ENCODE assay signal across 10 cellular contexts in genomic region chr21:36860736-36861594, GRCh38.
DNase-seq lines count a peak whose midpoint lies in the region; ATAC-seq, FAIRE-seq and TF ChIP-seq lines count a peak whose summit lies in the region.
"Had no signal": no experiment of that assay in that cellular context is flagged by ENCODE, and none has a peak within 500 bp of the region (broad histone marks: within the 10 kb centered on the region; RNA-seq: fewer than 3 reads in every experiment).

No MANE protein-coding gene starts in this region.

- H3K27me3 Mint-ChIP-seq in activated naive CD8-positive, alpha-beta T cell treated with anti-CD3 and anti-CD28 coated beads, Interleukin-2, amount 50 U/mL, for 24 hours: no peaks in the 10 kb centered on the region

- ATAC-seq in lung (ENCODE audit: insufficient read depth, low FRiP score) (no peak), GM19324 (IDR thresholded peaks at IDR 0.05; ENCODE audit: low FRiP score, unreplicated experiment) (no peak), HG03432 (IDR thresholded peaks at IDR 0.05; ENCODE audit: unreplicated experiment) (no peak)
- no peak for ATAC-seq in activated naive CD8-positive, alpha-beta T cell treated with anti-CD3 and anti-CD28 coated beads, Interleukin-2, amount 50 U/mL, for 24 hours

- H3K4me1 ChIP-seq in lung (ENCODE audit: control insufficient read depth in 2 of 2, insufficient read depth in 2 of 2, low read length in 2 of 2): peaks cover 0 to 6% of the 10 kb centered on the region in 2 donors

- H3K9me3 ChIP-seq in lung (ENCODE audit: control insufficient read depth in 2 of 2, insufficient read depth in 1 of 2, low read length in 1 of 2): no peaks in the 10 kb centered on the region

- 78 to 88% methylated on average over 8 of the region's 8 CpGs for WGBS in lung, 2 donors

- H3K27ac ChIP-seq in lung (ENCODE audit: low read depth in 1 of 2, low read length in 1 of 2): no peak overlapping the region
- H3K27ac ChIP-seq: KMS-11 had no signal

- DNase-seq in AG09309 (ENCODE audit: low read depth): peak; percentile 28
- peak; percentile 68 for DNase-seq in LoVo (ENCODE audit: low spot score)
- DNase-seq in bronchial epithelial cell (ENCODE audit: low read depth): peak; percentile 90
- DNase-seq in lung (ENCODE audit: low spot score): peak; percentile 19
- DNase-seq in activated naive CD8-positive, alpha-beta T cell treated with anti-CD3 and anti-CD28 coated beads, Interleukin-2, amount 50 U/mL, for 24 hours: no peak
- DNase-seq in SIG-M5 (lab: John Stamatoyannopoulos, UW): no peak

- H3K4me3 ChIP-seq in AG09309 (ENCODE audit: control insufficient read depth, low read depth, low read length): no peak overlapping the region
- no peak overlapping the region for H3K4me3 ChIP-seq in bronchial epithelial cell (ENCODE audit: low read depth, low read length)
- H3K4me3 ChIP-seq in lung: no peak overlapping the region

- no peak for FAIRE-seq in bronchial epithelial cell (lab: Jason Lieb, UNC)

- TF ChIP-seq CTCF in AG09309 (IDR thresholded peaks at IDR 0.05; ENCODE audit: control insufficient read depth, insufficient read depth, low read depth, low read length, missing control alignments) (no peak), bronchial epithelial cell (IDR thresholded peaks at IDR 0.05; ENCODE audit: insufficient read depth, low read length, severe bottlenecking) (no peak), lung (IDR thresholded peaks at IDR 0.05; ENCODE audit: control extremely low read depth, extremely low read depth) (no peak)

- no peaks in the 10 kb centered on the region for H3K9me3 Mint-ChIP-seq in activated naive CD8-positive, alpha-beta T cell treated with anti-CD3 and anti-CD28 coated beads, Interleukin-2, amount 50 U/mL, for 24 hours
- H3K9me3 Mint-ChIP-seq: brain had no signal

- no peak overlapping the region for H3K27ac Mint-ChIP-seq in activated naive CD8-positive, alpha-beta T cell treated with anti-CD3 and anti-CD28 coated beads, Interleukin-2, amount 50 U/mL, for 24 hours

- H3K27me3 ChIP-seq in bronchial epithelial cell (ENCODE audit: control insufficient read depth, insufficient read depth, low read length) (no peaks in the 10 kb centered on the region), lung (ENCODE audit: control insufficient read depth, insufficient read depth) (no peaks in the 10 kb centered on the region)

- H3K36me3 ChIP-seq in bronchial epithelial cell (ENCODE audit: control insufficient read depth, insufficient read depth, low read length) (no peaks in the 10 kb centered on the region), lung (ENCODE audit: control insufficient read depth in 2 of 2, insufficient read depth in 2 of 2, low read length in 2 of 2) (no peaks in the 10 kb centered on the region)

- H3K4me1 Mint-ChIP-seq in activated naive CD8-positive, alpha-beta T cell treated with anti-CD3 and anti-CD28 coated beads, Interleukin-2, amount 50 U/mL, for 24 hours: peaks cover 4% of the 10 kb centered on the region

- no peak overlapping the region for H3K4me3 Mint-ChIP-seq in activated naive CD8-positive, alpha-beta T cell treated with anti-CD3 and anti-CD28 coated beads, Interleukin-2, amount 50 U/mL, for 24 hours
- H3K4me3 Mint-ChIP-seq: brain had no signal

- no peaks in the 10 kb centered on the region for H3K36me3 Mint-ChIP-seq in activated naive CD8-positive, alpha-beta T cell treated with anti-CD3 and anti-CD28 coated beads, Interleukin-2, amount 50 U/mL, for 24 hours (ENCODE audit: low read depth)
- H3K36me3 Mint-ChIP-seq: brain had no signal

Comparison
In these comparisons a context has a peak if more than half of its experiments do, and no peak if none do; other contexts are left out.
1. DNase-seq: peak in AG09309 (single experiment), LoVo (single experiment), bronchial epithelial cell (single experiment) and lung (single experiment); none in activated naive CD8-positive, alpha-beta T cell treated with anti-CD3 and anti-CD28 coated beads, Interleukin-2, amount 50 U/mL, for 24 hours (single experiment) and SIG-M5 (single experiment).